Comparison of ENCODE assay signal across 8 cellular contexts in genomic region chr1:183023146-183023600, GRCh38. TPM values are rescaled to one million over a fixed set of nuclear protein-coding genes. Genes with fewer than 3 reads are reported as not detected.
DNase-seq lines count a peak whose midpoint lies in the region; ATAC-seq, FAIRE-seq and TF ChIP-seq lines count a peak whose summit lies in the region.

Gene LAMC1 (plus strand): TSS chr1:183023420. CDS start chr1:183023717, 297 bp downstream.

- H3K9me3 Mint-ChIP-seq in GM23338: no peaks in the 10 kb centered on the region

- H3K4me3 Mint-ChIP-seq in GM23338: peak within 1 kb of the TSS; percentile 89

- H3K4me1 Mint-ChIP-seq in GM23338: peaks cover 60% of the 10 kb centered on the region

- no peaks in the 10 kb centered on the region for H3K36me3 ChIP-seq in GM23338 (ENCODE audit: insufficient read depth)
- H3K36me3 ChIP-seq in SK-N-MC (ENCODE audit: insufficient read depth, low read length): no peaks in the 10 kb centered on the region
- no peaks in the 10 kb centered on the region for H3K36me3 ChIP-seq in keratinocyte (ENCODE audit: control insufficient read depth in 2 of 2, extremely low read depth in 1 of 2, insufficient read depth in 2 of 2, low read length in 2 of 2)
- no peaks in the 10 kb centered on the region for H3K36me3 ChIP-seq in smooth muscle cell (ENCODE audit: low read depth)

- H2AFZ ChIP-seq in GM23338 (peak within 1 kb of the TSS; percentile 84), keratinocyte (ENCODE audit: control insufficient read depth, low read length) (peak within 1 kb of the TSS; percentile 83), smooth muscle cell (ENCODE audit: low read depth) (peak within 1 kb of the TSS; percentile 14)

- H3K9me2 ChIP-seq in GM23338 (ENCODE audit: insufficient read depth): no peaks in the 10 kb centered on the region

- FAIRE-seq in keratinocyte (lab: Jason Lieb, UNC): no peak

- H3K4me1 ChIP-seq in GM23338 (ENCODE audit: insufficient read depth): peaks cover 38% of the 10 kb centered on the region
- H3K4me1 ChIP-seq in keratinocyte (ENCODE audit: control insufficient read depth, extremely low read depth, insufficient read depth, low read length): peaks cover 40% of the 10 kb centered on the region
- peaks cover 32% of the 10 kb centered on the region for H3K4me1 ChIP-seq in smooth muscle cell (ENCODE audit: low read depth)

- ATAC-seq in GM23338: peak; percentile 72

- H3K9me3 ChIP-seq in SK-N-MC (ENCODE audit: low read depth, low read length) (no peaks in the 10 kb centered on the region), keratinocyte (ENCODE audit: control insufficient read depth, low read depth, low read length) (no peaks in the 10 kb centered on the region), smooth muscle cell (replicated peaks; ENCODE audit: low read depth) (no peaks in the 10 kb centered on the region)

- H3K36me3 Mint-ChIP-seq in GM23338 (ENCODE audit: low read depth): no peaks in the 10 kb centered on the region; the same call in 2 of the 3 replicates

- H3K27me3 ChIP-seq in GM23338 (ENCODE audit: insufficient read depth): peaks cover 13% of the 10 kb centered on the region
- no peaks in the 10 kb centered on the region for H3K27me3 ChIP-seq in keratinocyte (ENCODE audit: control insufficient read depth, extremely low read depth, insufficient read depth, low read length)
- no peaks in the 10 kb centered on the region for H3K27me3 ChIP-seq in smooth muscle cell (ENCODE audit: low read depth)

- dilution Hi-C loops in keratinocyte (cut with MboI; ENCODE audit: extremely low pct_ligation_motif_present, low sequenced_read_pairs): no loop called here

- H3K79me2 ChIP-seq in GM23338 (replicated peaks; ENCODE audit: insufficient read depth) (peaks cover 39% of the 10 kb centered on the region), keratinocyte (ENCODE audit: control insufficient read depth, insufficient read depth, low read length) (peaks cover 36% of the 10 kb centered on the region), smooth muscle cell (ENCODE audit: low read depth) (peaks cover 45% of the 10 kb centered on the region)

- no peaks in the 10 kb centered on the region for H3K9me1 ChIP-seq in keratinocyte (ENCODE audit: control insufficient read depth, extremely low read depth, insufficient read depth, low read length)

- peak within 1 kb of the TSS; percentile 96 for H3K27ac Mint-ChIP-seq in GM23338

- H3K9ac ChIP-seq in SK-N-MC (ENCODE audit: insufficient read length): peak within 1 kb of the TSS; percentile 85
- H3K9ac ChIP-seq in keratinocyte (ENCODE audit: control insufficient read depth, extremely low read depth, insufficient read depth, low read length): peak within 1 kb of the TSS; percentile 98
- peak within 1 kb of the TSS; percentile 99 for H3K9ac ChIP-seq in smooth muscle cell (ENCODE audit: low read depth)

- 0% methylated on average over 20 of the region's 65 CpGs for WGBS in smooth muscle cell (ENCODE audit: low lambda C conversion rate)

- peaks cover 4% of the 10 kb centered on the region; the same call in 1 of the 2 replicates for H3F3A ChIP-seq in GM23338 (replicated peaks; ENCODE audit: low read depth)
- H3F3A ChIP-seq in smooth muscle cell (ENCODE audit: low read depth): peaks cover 5% of the 10 kb centered on the region

- peak; percentile 54 for DNase-seq in NCI-H2107 (lab: John Stamatoyannopoulos, UW)
- no peak for DNase-seq in NCI-H2107 treated with DMSO at 0.1 percent for 48 hours (lab: John Stamatoyannopoulos, UW; ENCODE audit: unreplicated experiment)
- DNase-seq in GM23338 (ENCODE audit: low spot score): peak; percentile 95
- peak; percentile 78 for DNase-seq in KBM-7
- DNase-seq in SK-N-MC (ENCODE audit: low read depth, low spot score): no peak
- DNase-seq in choroid plexus epithelial cell (ENCODE audit: low read depth): peak; percentile 84
- no peak for DNase-seq in keratinocyte (ENCODE audit: low read depth, low spot score)
- DNase-seq in smooth muscle cell (lab: John Stamatoyannopoulos, UW; ENCODE audit: unreplicated experiment): peak; percentile 63

- peak within 1 kb of the TSS; percentile 96 for H3K27ac ChIP-seq in GM23338 (ENCODE audit: low read depth)
- peak within 1 kb of the TSS; percentile 55 for H3K27ac ChIP-seq in SK-N-MC
- H3K27ac ChIP-seq in keratinocyte (ENCODE audit: control insufficient read depth, insufficient read depth, low read length): peak within 1 kb of the TSS; percentile 100
- peak within 1 kb of the TSS; percentile 100 for H3K27ac ChIP-seq in smooth muscle cell (ENCODE audit: low read depth)

- H3K27me3 Mint-ChIP-seq in GM23338 (ENCODE audit: insufficient read depth, low read depth, poor library complexity): peaks cover 11% of the 10 kb centered on the region

- H3K4me2 ChIP-seq in GM23338 (peak within 1 kb of the TSS; percentile 93), keratinocyte (ENCODE audit: control insufficient read depth, extremely low read depth, insufficient read depth, low read depth, low read length) (peak within 1 kb of the TSS; percentile 99), smooth muscle cell (peak within 1 kb of the TSS; percentile 88)

- H3K4me3 ChIP-seq in GM23338 (peak within 1 kb of the TSS; percentile 87), SK-N-MC (peak within 1 kb of the TSS; percentile 85), choroid plexus epithelial cell (ENCODE audit: low read depth, low read length) (peak within 1 kb of the TSS; percentile 85), keratinocyte (ENCODE audit: control insufficient read depth in 2 of 3, extremely low read depth in 1 of 3, insufficient read depth in 2 of 3, low read depth in 1 of 3, low read length in 3 of 3) (peak within 1 kb of the TSS; percentile 78 to 94 (median 93)), smooth muscle cell (peak within 1 kb of the TSS; percentile 72)

- in situ Hi-C loops in KBM-7 (cut with MboI; ENCODE audit: low pct_unique_long_range_greater_than_20kb, low sequenced_read_pairs): no loop called here

- TF ChIP-seq CTCF in GM23338 (conservative IDR thresholded peaks at IDR 0.05; ENCODE audit: low read depth in 2 of 2) (no peak), choroid plexus epithelial cell (conservative IDR thresholded peaks at IDR 0.05; ENCODE audit: low read depth, low read length) (no peak), keratinocyte (optimal IDR thresholded peaks at IDR 0.05 in 1 of 3, IDR thresholded peaks at IDR 0.05 in 1 of 3, conservative IDR thresholded peaks at IDR 0.05 in 1 of 3; ENCODE audit: extremely low read depth in 1 of 3, insufficient read depth in 2 of 3, low read length in 3 of 3) (no peak), smooth muscle cell (IDR thresholded peaks at IDR 0.05; ENCODE audit: borderline replicate concordance, insufficient read depth, poor library complexity, severe bottlenecking) (peak; percentile 15)

- peaks cover 19% of the 10 kb centered on the region; the same call in 1 of the 2 replicates for H4K20me1 ChIP-seq in GM23338 (replicated peaks; ENCODE audit: insufficient read depth)
- H4K20me1 ChIP-seq in keratinocyte (ENCODE audit: control insufficient read depth, extremely low read depth, insufficient read depth, low read length): no peaks in the 10 kb centered on the region
- peaks cover 43% of the 10 kb centered on the region for H4K20me1 ChIP-seq in smooth muscle cell (ENCODE audit: low read depth)

TF ChIP-seq in GM23338, 12 proteins besides CTCF, POLR2A, EP300 and RAD21:
- TF ChIP-seq POLR2AphosphoS5 (IDR thresholded peaks at IDR 0.05; ENCODE audit: low read depth): peak; percentile 42; the same call in 1 of the 2 replicates
- no peak for TF ChIP-seq STAT1 (IDR thresholded peaks at IDR 0.05; ENCODE audit: unreplicated experiment)
- TF ChIP-seq EZH2 (IDR thresholded peaks at IDR 0.05; ENCODE audit: low read depth, unreplicated experiment): no peak
- no peak for TF ChIP-seq JUNB (IDR thresholded peaks at IDR 0.05; ENCODE audit: unreplicated experiment)

RNA-seq across cellular contexts. Expression of gene LAMC1, which starts in this region (rescaled TPM):
- 111 and 116 TPM in 2 replicates for total RNA-seq in GM23338 (2014; rRNA removed; shearing (Covaris generic))
- 18.4 and 20.5 TPM in 2 replicates for polyA plus RNA-seq in GM23338 (2016; fragmentation: Nextera tagmentation; extraction: Ambion mirVana)
- polyA plus RNA-seq in keratinocyte: 40.9 to 76.4 TPM (median 66.6 TPM) in 3 replicates
- polyA plus RNA-seq in keratinocyte (2011; ENCODE audit: low read depth): 211 TPM
- polyA plus RNA-seq in keratinocyte (2011; cell fraction: cytosol; rRNA removed): 25.4 and 28.6 TPM in 2 replicates
- 140 and 179 TPM in 2 replicates for polyA plus RNA-seq in keratinocyte (2011; cell fraction: nucleus; rRNA removed)
- polyA plus RNA-seq in keratinocyte (2012; ENCODE audit: low replicate concordance): 22.0 and 71.3 TPM in 2 replicates
- 69.5 to 154 TPM (median 153 TPM) in 3 replicates for polyA minus RNA-seq in keratinocyte
- polyA minus RNA-seq in keratinocyte (2011; cell fraction: cytosol; rRNA and poly(A)+ RNA removed): 52.0 TPM
- 139 and 261 TPM in 2 replicates for polyA minus RNA-seq in keratinocyte (2011; cell fraction: nucleus; rRNA and poly(A)+ RNA removed)
- 137 and 156 TPM in 2 replicates for total RNA-seq in smooth muscle cell
- 64.9 and 71.0 TPM in 2 replicates for polyA plus RNA-seq in smooth muscle cell

Comparison
In these comparisons a context has a peak if more than half of its experiments do, and no peak if none do; other contexts are left out.
1. DNase-seq: peak in NCI-H2107 (single experiment), GM23338 (single experiment), KBM-7 (single experiment), choroid plexus epithelial cell (single experiment) and smooth muscle cell (single experiment); none in NCI-H2107 treated with DMSO at 0.1 percent for 48 hours (single experiment), SK-N-MC (single experiment) and keratinocyte (single experiment).
2. H2AFZ ChIP-seq: peak in every context shown above with its lines; median percentile 84 in GM23338; 83 in keratinocyte; 14 in smooth muscle cell.
3. Peak in every context shown above with its lines, with median percentiles within 50 percentile points of each other: H3K27ac ChIP-seq, H3K4me2 ChIP-seq, H3K4me3 ChIP-seq and H3K9ac ChIP-seq.